In the genomic region with DNA sequence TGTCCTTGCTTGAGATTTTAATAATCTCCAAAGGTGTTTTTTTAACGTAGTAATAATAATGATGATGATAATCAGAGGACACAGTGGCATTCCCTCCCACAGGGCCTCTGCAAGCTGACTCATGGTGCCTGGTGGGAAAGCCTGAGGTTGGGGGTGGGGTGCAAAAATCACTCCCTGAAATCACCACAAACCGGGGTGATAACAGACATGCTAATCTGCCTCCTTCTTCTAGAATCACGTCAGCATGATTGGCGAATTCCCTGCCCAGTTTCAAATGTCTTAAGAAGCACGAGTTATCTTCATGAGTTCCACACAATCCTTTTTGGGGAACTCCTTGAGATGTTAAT, we compare ENCODE assay signal across 29 cellular contexts.
"Had no signal": no experiment of that assay in that cellular context is flagged by ENCODE, and none has a peak within 500 bp of the region (broad histone marks: within the 10 kb centered on the region; RNA-seq: fewer than 3 reads in every experiment).

No MANE protein-coding gene starts in this region.

- H3K4me1 Mint-ChIP-seq: activated CD4-positive, alpha-beta T cell treated with anti-CD3 and anti-CD28 coated beads for 36 hours; activated CD4-positive, alpha-beta T cell treated with anti-CD3 and anti-CD28 coated beads, Interleukin-2, amount 10 ng/mL, durations not matched to agents 24 days and 14 days; activated CD8-positive, alpha-beta memory T cell treated with anti-CD3 and anti-CD28 coated beads, Interleukin-2, amount 10 ng/mL, durations not matched to agents 7 days and 5 days; activated naive CD4-positive, alpha-beta T cell treated with anti-CD3 and anti-CD28 coated beads, Interleukin-2, amount 50 U/mL, for 24 hours; activated naive CD8-positive, alpha-beta T cell treated with anti-CD3 and anti-CD28 coated beads for 36 hours; activated naive CD8-positive, alpha-beta T cell treated with anti-CD3 and anti-CD28 coated beads, Interleukin-2, amount 50 U/mL, for 24 hours; central memory CD8-positive, alpha-beta T cell had no signal

- ATAC-seq: activated CD4-positive, alpha-beta T cell treated with anti-CD3 and anti-CD28 coated beads for 36 hours; activated CD8-positive, alpha-beta memory T cell treated with anti-CD3 and anti-CD28 coated beads, Interleukin-2, amount 10 ng/mL, durations not matched to agents 7 days and 5 days; activated CD8-positive, alpha-beta T cell treated with anti-CD3 and anti-CD28 coated beads, Interleukin-2, amount 10 ng/mL, durations not matched to agents 7 days and 5 days; activated naive CD8-positive, alpha-beta T cell treated with anti-CD3 and anti-CD28 coated beads, Interleukin-2, amount 50 U/mL, for 24 hours; esophagus mucosa had no signal

- H3K9me3 Mint-ChIP-seq: activated CD4-positive, alpha-beta T cell treated with anti-CD3 and anti-CD28 coated beads, Interleukin-2, amount 10 ng/mL, durations not matched to agents 24 days and 14 days; activated naive CD4-positive, alpha-beta T cell treated with anti-CD3 and anti-CD28 coated beads for 36 hours; activated naive CD4-positive, alpha-beta T cell treated with anti-CD3 and anti-CD28 coated beads, Interleukin-2, amount 50 U/mL, for 24 hours; activated naive CD8-positive, alpha-beta T cell treated with anti-CD3 and anti-CD28 coated beads for 36 hours; activated naive CD8-positive, alpha-beta T cell treated with anti-CD3 and anti-CD28 coated beads, Interleukin-2, amount 50 U/mL, for 24 hours; activated T-helper 1 cell treated with anti-CD3 and anti-CD28 coated beads, Interleukin-12 subunit alpha, Interleukin-12 subunit beta, Interleukin-2, Interleukin-4 antibody, amounts not matched to agents 30 ng/mL and 10 ng/mL and 1 ng/mL, durations not matched to agents 14 hours and 24 hours and 36 hours; activated T-helper 2 cell treated with anti-CD3 and anti-CD28 coated beads, Interferon-gamma antibody, Interleukin-2, Interleukin-4, amounts not matched to agents 10 μg/mL and 5 μg/mL and 100 μg/mL, durations not matched to agents 14 hours and 24 hours and 36 hours; central memory CD8-positive, alpha-beta T cell; dendritic cell treated with granulocyte-macrophage colony-stimulating factor and Interleukin-4, amounts not matched to agents 40 ng/mL and 50 ng/mL, for 4 days; endodermal cell had no signal

- H3K27me3 ChIP-seq: ascending aorta, brain microvascular endothelial cell had no signal

- H3K27ac Mint-ChIP-seq: activated CD4-positive, alpha-beta memory T cell treated with anti-CD3 and anti-CD28 coated beads for 36 hours; activated CD4-positive, alpha-beta T cell treated with anti-CD3 and anti-CD28 coated beads for 36 hours; activated CD4-positive, alpha-beta T cell treated with anti-CD3 and anti-CD28 coated beads, Interleukin-2, amount 10 ng/mL, durations not matched to agents 24 days and 14 days; activated CD8-positive, alpha-beta memory T cell treated with anti-CD3 and anti-CD28 coated beads, Interleukin-2, amount 10 ng/mL, durations not matched to agents 7 days and 5 days; activated CD8-positive, alpha-beta T cell treated with anti-CD3 and anti-CD28 coated beads, Interleukin-2, amount 10 ng/mL, durations not matched to agents 7 days and 5 days; activated naive CD4-positive, alpha-beta T cell treated with anti-CD3 and anti-CD28 coated beads for 36 hours; activated naive CD4-positive, alpha-beta T cell treated with anti-CD3 and anti-CD28 coated beads, Interleukin-2, amount 50 U/mL, for 24 hours; activated naive CD8-positive, alpha-beta T cell treated with anti-CD3 and anti-CD28 coated beads for 36 hours; activated naive CD8-positive, alpha-beta T cell treated with anti-CD3 and anti-CD28 coated beads, Interleukin-2, amount 50 U/mL, for 24 hours; activated T-helper 1 cell treated with anti-CD3 and anti-CD28 coated beads, Interleukin-12 subunit alpha, Interleukin-12 subunit beta, Interleukin-2, Interleukin-4 antibody, amounts not matched to agents 30 ng/mL and 10 ng/mL and 1 ng/mL, durations not matched to agents 14 hours and 24 hours and 36 hours; activated T-helper 2 cell treated with anti-CD3 and anti-CD28 coated beads, Interferon-gamma antibody, Interleukin-2, Interleukin-4, amounts not matched to agents 10 μg/mL and 5 μg/mL and 100 μg/mL, durations not matched to agents 14 hours and 24 hours and 36 hours; dendritic cell treated with granulocyte-macrophage colony-stimulating factor and Interleukin-4, amounts not matched to agents 40 ng/mL and 50 ng/mL, for 4 days; endodermal cell had no signal

- H3K9me3 ChIP-seq: adrenal gland, ascending aorta had no signal

- H3K36me3 ChIP-seq: adrenal gland, ascending aorta, brain microvascular endothelial cell had no signal

- H3K27ac ChIP-seq: adrenal gland, ascending aorta, brain microvascular endothelial cell, coronary artery had no signal

- H3K4me3 ChIP-seq: adrenal gland, ascending aorta, coronary artery, dorsolateral prefrontal cortex had no signal

- DNase-seq: activated CD4-positive, alpha-beta memory T cell treated with anti-CD3 and anti-CD28 coated beads for 36 hours; activated CD4-positive, alpha-beta T cell treated with anti-CD3 and anti-CD28 coated beads for 36 hours; activated CD4-positive, alpha-beta T cell treated with anti-CD3 and anti-CD28 coated beads, Interleukin-2, amount 10 ng/mL, durations not matched to agents 24 days and 14 days; activated CD4-positive, CD25-positive, alpha-beta regulatory T cell; activated CD4-positive, CD25-positive, alpha-beta regulatory T cell treated with anti-CD3 and anti-CD28 coated beads, Interleukin-2, amount 50 U/mL, for 72 hours; activated CD8-positive, alpha-beta memory T cell treated with anti-CD3 and anti-CD28 coated beads, Interleukin-2, amount 10 ng/mL, durations not matched to agents 7 days and 5 days; activated CD8-positive, alpha-beta memory T cell treated with anti-CD3 and anti-CD28 coated beads, Interleukin-2, amount 50 U/mL, for 4 hours; activated CD8-positive, alpha-beta T cell treated with anti-CD3 and anti-CD28 coated beads, Interleukin-2, amount 10 ng/mL, durations not matched to agents 7 days and 5 days; activated effector memory CD4-positive, alpha-beta T cell treated with anti-CD3 and anti-CD28 coated beads, Interleukin-2, amount 50 U/mL, for 16 hours; activated naive CD4-positive, alpha-beta T cell treated with anti-CD3 and anti-CD28 coated beads for 36 hours; activated naive CD8-positive, alpha-beta T cell treated with anti-CD3 and anti-CD28 coated beads for 36 hours; activated naive CD8-positive, alpha-beta T cell treated with anti-CD3 and anti-CD28 coated beads, Interleukin-2, amount 50 U/mL, for 24 hours; activated T-cell treated with anti-CD3 and anti-CD28 coated beads, Interleukin-2, amount 50 U/mL, for 1 hour; activated T-cell treated with anti-CD3 and anti-CD28 coated beads, Interleukin-2, amount 50 U/mL, for 48 hours; adrenal gland; brain microvascular endothelial cell; effector memory CD4-positive, alpha-beta T cell; foreskin fibroblast; T-helper 2 cell had no signal

- H3K27me3 Mint-ChIP-seq: activated CD4-positive, alpha-beta T cell treated with anti-CD3 and anti-CD28 coated beads, Interleukin-2, amount 10 ng/mL, durations not matched to agents 24 days and 14 days had no signal

- H3K4me1 ChIP-seq: adrenal gland, ascending aorta had no signal

- H3K4me3 Mint-ChIP-seq: activated CD4-positive, alpha-beta memory T cell treated with anti-CD3 and anti-CD28 coated beads for 36 hours; activated CD4-positive, alpha-beta T cell treated with anti-CD3 and anti-CD28 coated beads for 36 hours; activated CD4-positive, alpha-beta T cell treated with anti-CD3 and anti-CD28 coated beads, Interleukin-2, amount 10 ng/mL, durations not matched to agents 24 days and 14 days; activated CD8-positive, alpha-beta memory T cell treated with anti-CD3 and anti-CD28 coated beads, Interleukin-2, amount 10 ng/mL, durations not matched to agents 7 days and 5 days; activated CD8-positive, alpha-beta T cell treated with anti-CD3 and anti-CD28 coated beads, Interleukin-2, amount 10 ng/mL, durations not matched to agents 7 days and 5 days; activated naive CD4-positive, alpha-beta T cell treated with anti-CD3 and anti-CD28 coated beads for 36 hours; activated naive CD4-positive, alpha-beta T cell treated with anti-CD3 and anti-CD28 coated beads, Interleukin-2, amount 50 U/mL, for 24 hours; activated naive CD8-positive, alpha-beta T cell treated with anti-CD3 and anti-CD28 coated beads for 36 hours; activated naive CD8-positive, alpha-beta T cell treated with anti-CD3 and anti-CD28 coated beads, Interleukin-2, amount 50 U/mL, for 24 hours; activated T-helper 1 cell treated with anti-CD3 and anti-CD28 coated beads, Interleukin-12 subunit alpha, Interleukin-12 subunit beta, Interleukin-2, Interleukin-4 antibody, amounts not matched to agents 30 ng/mL and 10 ng/mL and 1 ng/mL, durations not matched to agents 14 hours and 24 hours and 36 hours; central memory CD8-positive, alpha-beta T cell; dendritic cell treated with granulocyte-macrophage colony-stimulating factor and Interleukin-4, amounts not matched to agents 40 ng/mL and 50 ng/mL, for 4 days; endodermal cell had no signal

- H3K36me3 Mint-ChIP-seq: activated CD4-positive, alpha-beta memory T cell treated with anti-CD3 and anti-CD28 coated beads for 36 hours; activated CD8-positive, alpha-beta memory T cell treated with anti-CD3 and anti-CD28 coated beads, Interleukin-2, amount 10 ng/mL, durations not matched to agents 7 days and 5 days; activated naive CD4-positive, alpha-beta T cell treated with anti-CD3 and anti-CD28 coated beads, Interleukin-2, amount 50 U/mL, for 24 hours; activated naive CD8-positive, alpha-beta T cell treated with anti-CD3 and anti-CD28 coated beads for 36 hours had no signal
